8 cellular contexts compared by ENCODE assay signal in the genomic region with DNA sequence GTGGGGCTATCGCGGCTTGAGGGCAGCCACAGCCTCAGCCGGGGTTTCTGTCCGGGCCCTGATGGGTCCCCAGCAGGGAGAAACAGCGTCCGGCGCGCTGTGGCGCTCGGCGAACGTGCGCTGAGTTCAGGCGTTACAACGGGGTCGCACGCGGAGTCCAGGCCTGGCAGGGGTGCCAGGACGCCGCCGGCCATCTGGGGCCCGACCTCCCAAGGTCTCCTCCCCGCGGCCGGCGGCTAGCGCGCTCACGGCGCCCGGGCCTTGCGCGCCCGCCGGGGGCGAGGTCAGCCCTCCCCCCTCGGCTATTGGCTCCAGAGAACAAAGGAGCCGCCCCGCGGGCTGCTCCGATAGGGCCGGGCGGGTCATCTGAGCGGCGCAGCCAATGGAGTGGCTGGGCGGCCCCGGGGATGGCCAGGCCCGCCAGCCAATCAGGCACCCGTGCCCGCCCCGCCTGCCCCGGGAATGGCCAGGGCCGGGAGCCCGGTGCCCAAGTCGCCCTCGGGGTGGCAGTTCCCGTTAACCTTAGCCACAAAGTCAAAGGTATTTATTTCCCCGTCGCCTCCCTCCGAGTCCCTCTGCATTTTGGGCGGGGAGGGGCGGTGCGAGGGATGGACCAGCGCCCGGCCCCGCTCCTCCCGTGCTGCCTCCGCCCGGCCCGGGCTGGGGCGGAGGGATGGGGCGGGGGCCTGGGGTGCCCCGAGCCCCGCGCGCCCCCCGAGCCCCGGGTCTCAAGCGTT. TPM values are rescaled to one million over a fixed set of nuclear protein-coding genes. Genes with fewer than 3 reads are reported as not detected.
DNase-seq lines count a peak whose midpoint lies in the region; ATAC-seq and TF ChIP-seq lines count a peak whose summit lies in the region.

ZNF775 (plus strand) TSS at position 478 of the 737 bp plus-strand sequence. CDS start 9,141 bp downstream, outside the sequence.

- H3K9ac ChIP-seq in mammary epithelial cell (ENCODE audit: insufficient read depth, low read length), result peak within 1 kb of the TSS; percentile 43

- in situ Hi-C loops in mammary epithelial cell (cut with MboI; ENCODE audit: low sequenced_read_pairs in 2 of 2), result no loop called here

- dilution Hi-C loops in mammary epithelial cell (cut with HindIII; ENCODE audit: low sequenced_read_pairs), result no loop called here

- CTCF ChIA-PET in AG04450 (lab: Charles Lee) (interaction anchor here (1.1 to 2.2 kb wide), 4 partner anchors 10 to 70 kb away, joined by 3 to 9 read pairs (median 4); no protein-coding TSS in a partner anchor), mammary epithelial cell (lab: Charles Lee; ENCODE audit: low non-redundant PET) (no interaction called here)

- H2AFZ ChIP-seq in mammary epithelial cell (ENCODE audit: low read depth, low read length), result peak within 1 kb of the TSS; percentile 93

- peak within 1 kb of the TSS; percentile 94 for H3K4me2 ChIP-seq in mammary epithelial cell (ENCODE audit: insufficient read depth, low read depth, low read length)

- H3K79me2 ChIP-seq in mammary epithelial cell (ENCODE audit: insufficient read depth, low read length), result peaks cover 3% of the 10 kb centered on the region

- no TSS peak for BruUV-seq in mammary epithelial cell (replicated peaks; lab: Mats Ljungman, UMichigan)

- H3K36me3 ChIP-seq in WERI-Rb-1 (peaks cover 13% of the 10 kb centered on the region), mammary epithelial cell (ENCODE audit: insufficient read depth, low read length) (no peaks in the 10 kb centered on the region)

- ATAC-seq in GM18907 (IDR thresholded peaks at IDR 0.05; ENCODE audit: unreplicated experiment), result peak; percentile 68
- ATAC-seq in HG03135 (IDR thresholded peaks at IDR 0.05; ENCODE audit: unreplicated experiment), result peak; percentile 79

- no peaks in the 10 kb centered on the region for H4K20me1 ChIP-seq in mammary epithelial cell (ENCODE audit: insufficient read depth, low read length)

- H3K4me1 ChIP-seq in mammary epithelial cell (ENCODE audit: insufficient read depth, low read length), result peaks cover 28% of the 10 kb centered on the region

- peak within 1 kb of the TSS; percentile 59 for H3K27ac ChIP-seq in AG04450 (ENCODE audit: low read depth, low read length)
- H3K27ac ChIP-seq in WERI-Rb-1, result peak within 1 kb of the TSS; percentile 99
- H3K27ac ChIP-seq in mammary epithelial cell (ENCODE audit: insufficient read depth, low read depth, low read length), result peak within 1 kb of the TSS; percentile 24
- H3K27ac ChIP-seq in skin epidermis, result peak within 1 kb of the TSS; percentile 46 to 98 (median 87)

- DNase-seq in AG04450 (ENCODE audit: low read depth, low spot score), result peak; percentile 79
- DNase-seq in NCI-H2196 treated with DMSO at 0.1 percent for 48 hours (lab: John Stamatoyannopoulos, UW; ENCODE audit: unreplicated experiment), result peak; percentile 96
- peak; percentile 96 for DNase-seq in WERI-Rb-1
- DNase-seq in mammary epithelial cell, result peak; percentile 91
- peak; percentile 99 for DNase-seq in iPS-NIHi11 (ENCODE audit: low spot score)

- H3K27me3 ChIP-seq in AG04450 (ENCODE audit: control insufficient read depth, insufficient read depth, low read length), result no peaks in the 10 kb centered on the region
- no peaks in the 10 kb centered on the region for H3K27me3 ChIP-seq in WERI-Rb-1 (ENCODE audit: insufficient read depth, low read depth, severe bottlenecking)
- H3K27me3 ChIP-seq in mammary epithelial cell (ENCODE audit: insufficient read depth, low read length), result no peaks in the 10 kb centered on the region

- POLR2A ChIA-PET in AG04450 (lab: Yijun Ruan, JAX), result interaction anchor here (1.1 to 1.3 kb wide), 3 partner anchors 9 to 25 kb away, joined by 3 to 8 read pairs (median 6); partner anchors contain the start of gene REPIN1

- H3K4me3 ChIP-seq in AG04450 (ENCODE audit: low read depth, low read length) (peak within 1 kb of the TSS; percentile 83), WERI-Rb-1 (ENCODE audit: low read depth, low read length) (peak within 1 kb of the TSS; percentile 92), mammary epithelial cell (replicated peaks in 1 of 3; ENCODE audit: insufficient read depth in 1 of 3, low read depth in 2 of 3, low read length in 3 of 3) (peak within 1 kb of the TSS; percentile 74 to 76 (median 75)), skin epidermis (peak within 1 kb of the TSS; percentile 65 to 93 (median 82))

- no peaks in the 10 kb centered on the region; the same call in 1 of the 2 replicates for H3K9me3 ChIP-seq in AG04450 (ENCODE audit: control insufficient read depth, insufficient read depth, low read length)
- H3K9me3 ChIP-seq in WERI-Rb-1 (ENCODE audit: severe bottlenecking), result no peaks in the 10 kb centered on the region
- H3K9me3 ChIP-seq in mammary epithelial cell (replicated peaks; ENCODE audit: insufficient read depth, low read length), result no peaks in the 10 kb centered on the region

- 2% methylated on average over 22 of the region's 79 CpGs for WGBS in mammary epithelial cell (ENCODE audit: low coverage, missing lambda C conversion rate)

- TF ChIP-seq CTCF in AG04450 (IDR thresholded peaks at IDR 0.05; ENCODE audit: low read depth, low read length), result no peak
- no peak for TF ChIP-seq CTCF in WERI-Rb-1 (IDR thresholded peaks at IDR 0.05; ENCODE audit: low read depth, low read length)
- TF ChIP-seq CTCF in mammary epithelial cell (conservative IDR thresholded peaks at IDR 0.05 in 1 of 2, IDR thresholded peaks at IDR 0.05 in 1 of 2; ENCODE audit: extremely low read depth in 1 of 2, insufficient read depth in 1 of 2, low read depth in 1 of 2, low read length in 2 of 2), result no peak

- intact Hi-C loops in mammary epithelial cell (cut with micrococcal nuclease), result loop anchor here (2.0 kb wide), 1 partner anchor 26 kb away; a partner anchor contains a TSS

RNA-seq across cellular contexts. Expression of gene ZNF775, which starts in this region (rescaled TPM):
- polyA plus RNA-seq in AG04450 (2011; rRNA removed) (2.2 and 3.0 TPM in 2 replicates), mammary epithelial cell (1.1 TPM)
- polyA minus RNA-seq in AG04450 (2011; rRNA and poly(A)+ RNA removed), result 1.1 and 2.0 TPM in 2 replicates
- 1 to 10 TPM; 2.0 to 2.3 TPM for total RNA-seq in mammary epithelial cell
- 2.6 TPM for polyA minus RNA-seq in mammary epithelial cell

Comparison
In these comparisons a context has a peak if more than half of its experiments do, and no peak if none do; other contexts are left out.
1. Peak in every context shown above with its lines: DNase-seq, ATAC-seq, H3K4me3 ChIP-seq and H3K27ac ChIP-seq.
2. H3K27ac ChIP-seq: peak in every context shown above with its lines; median percentile 99 in WERI-Rb-1; 87 in skin epidermis; 59 in AG04450; 24 in mammary epithelial cell.